ENCODE assay signal across 8 cellular contexts in the genomic region with DNA sequence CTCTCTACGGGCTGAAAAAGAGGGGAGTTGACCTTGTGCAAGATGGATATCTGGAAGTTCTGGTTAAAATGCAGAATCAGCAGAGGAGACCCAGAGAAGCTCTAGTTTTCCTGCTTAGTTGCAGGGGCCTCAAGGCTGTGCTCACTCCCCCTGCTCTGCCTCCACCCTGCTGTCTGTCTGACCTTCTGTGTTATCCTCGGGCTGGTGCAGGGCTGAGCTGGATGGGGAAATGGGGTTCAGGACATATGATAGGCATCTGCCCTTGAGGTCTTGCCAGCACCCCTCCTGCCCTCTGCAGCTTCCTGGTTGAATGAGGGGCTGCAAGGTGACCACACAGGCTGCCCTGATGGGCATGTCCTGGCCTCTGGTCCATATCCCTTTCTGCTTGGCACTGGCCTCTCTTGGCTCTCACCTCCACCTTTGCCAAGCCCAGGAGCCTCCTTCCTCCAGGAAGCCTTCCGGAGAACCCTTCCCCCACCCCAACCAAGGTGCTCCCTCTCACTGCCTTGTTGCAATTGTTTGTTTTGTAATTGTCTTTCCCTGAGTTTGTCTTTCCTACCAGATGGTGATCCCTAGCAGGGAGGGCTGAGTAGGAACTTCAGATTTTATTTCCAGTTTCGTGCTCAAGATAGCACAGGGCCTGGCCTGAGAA. TPM values are rescaled to one million over a fixed set of nuclear protein-coding genes. Genes with fewer than 3 reads are reported as not detected.
DNase-seq lines count a peak whose midpoint lies in the region; ATAC-seq, FAIRE-seq and TF ChIP-seq lines count a peak whose summit lies in the region.

No MANE protein-coding gene starts in this region.

- H3K27ac ChIP-seq in A549 = peak overlapping the region; percentile 89 to 98
- peak overlapping the region; percentile 36; the same call in 1 of the 2 replicates for H3K27ac ChIP-seq in IMR-90 (ENCODE audit: insufficient read depth, low read length)
- peak overlapping the region; percentile 85 to 87 for H3K27ac ChIP-seq in mucosa of rectum (ENCODE audit: low read depth in 2 of 2, low read length in 2 of 2)

- TF ChIP-seq POLR2A in A549 (IDR thresholded peaks at IDR 0.05; ENCODE audit: low read length) (no peak), IMR-90 (IDR thresholded peaks at IDR 0.05; ENCODE audit: low read depth, low read length) (no peak)

- DNase-seq in A549 (ENCODE audit: low read depth in 1 of 2, low spot score in 1 of 2) = no peak
- no peak for DNase-seq in IMR-90
- DNase-seq in cardiac fibroblast (ENCODE audit: low read depth in 2 of 2) = no peak
- DNase-seq in NCI-H146 treated with DMSO at 0.1 percent for 48 hours (lab: John Stamatoyannopoulos, UW; ENCODE audit: unreplicated experiment) = no peak
- DNase-seq in stimulated activated CD4-positive, alpha-beta T cell treated with anti-CD3 and anti-CD28 coated beads, Interleukin-12 subunit alpha, Interleukin-12 subunit beta, amount 100 ng/mL, for 4 hours = no peak
- no peak for DNase-seq in GM13976 (ENCODE audit: low spot score)

- TF ChIP-seq EP300 in A549 (IDR thresholded peaks at IDR 0.05) = no peak

- CTCF ChIA-PET in A549 (lab: Yijun Ruan, JAX) = interaction anchor here (0.6 to 3.0 kb wide), 10 partner anchors 9 to 263 kb away, joined by 3 to 7 read pairs (median 4); no protein-coding TSS in a partner anchor
- CTCF ChIA-PET in IMR-90 (lab: Yijun Ruan, JAX) = interaction anchor here (0.6 to 1.1 kb wide), 3 partner anchors 41 to 258 kb away, joined by 3 to 5 read pairs (median 4); no protein-coding TSS in a partner anchor

- peak overlapping the region; percentile 96; the same call in 1 of the 2 replicates for H3K23ac ChIP-seq in IMR-90 (ENCODE audit: low read depth, low read length)

- H2AK9ac ChIP-seq in IMR-90 (replicated peaks; ENCODE audit: low read depth, low read length, poor library complexity) = peak overlapping the region; percentile 86

- H2AFZ ChIP-seq in IMR-90 (replicated peaks; ENCODE audit: low read length, poor library complexity) = peak overlapping the region; percentile 97

- TF ChIP-seq RAD21 in A549 (conservative IDR thresholded peaks at IDR 0.05 in 1 of 2, IDR thresholded peaks at IDR 0.05 in 1 of 2) (no peak), IMR-90 (IDR thresholded peaks at IDR 0.05; ENCODE audit: low read length) (no peak)

- H3K9me3 ChIP-seq in A549 (no peaks in the 10 kb centered on the region), IMR-90 (ENCODE audit: control insufficient read depth, insufficient read depth, low read length) (no peaks in the 10 kb centered on the region), mucosa of rectum (ENCODE audit: control insufficient read depth in 2 of 2, low read length in 2 of 2) (no peaks in the 10 kb centered on the region)

- H2AK5ac ChIP-seq in IMR-90 (ENCODE audit: low read depth, low read length) = peak overlapping the region; percentile 54; the same call in 1 of the 2 replicates

- H3K27me3 ChIP-seq in IMR-90 (ENCODE audit: control insufficient read depth, insufficient read depth, low read length) (no peaks in the 10 kb centered on the region), mucosa of rectum (ENCODE audit: control insufficient read depth in 2 of 2, insufficient read depth in 2 of 2, low read length in 2 of 2) (no peaks in the 10 kb centered on the region)

- H2BK20ac ChIP-seq in IMR-90 (ENCODE audit: low read depth, low read length) = no peak overlapping the region

- no peak for FAIRE-seq in A549 (lab: Jason Lieb, UNC)

- H3K4ac ChIP-seq in IMR-90 (ENCODE audit: low read depth, low read length) = peak overlapping the region; percentile 77

- H2BK5ac ChIP-seq in IMR-90 (ENCODE audit: low read depth, low read length, poor library complexity, severe bottlenecking) = peak overlapping the region; percentile 4

- H3K36me3 ChIP-seq in IMR-90 (ENCODE audit: control insufficient read depth, insufficient read depth, low read length) = no peaks in the 10 kb centered on the region
- no peaks in the 10 kb centered on the region for H3K36me3 ChIP-seq in mucosa of rectum (ENCODE audit: control insufficient read depth in 2 of 2, insufficient read depth in 2 of 2, low read length in 2 of 2)

- ATAC-seq in A549 (peak; percentile 5 to 38; a peak in 4 of 6 replicates), IMR-90 (ENCODE audit: low read depth) (no peak), GM21528 (IDR thresholded peaks at IDR 0.05; ENCODE audit: low FRiP score, unreplicated experiment) (no peak)

- H4K91ac ChIP-seq in IMR-90 (ENCODE audit: insufficient read depth, low read depth, low read length) = no peak overlapping the region

- dilution Hi-C loops in IMR-90 (cut with HindIII; ENCODE audit: low sequenced_read_pairs, unreplicated experiment) = no loop called here

- intact Hi-C loops in IMR-90 (cut with micrococcal nuclease) = loop anchor here (5.0 kb wide), 1 partner anchor 125 kb away; no protein-coding TSS in a partner anchor

- peak overlapping the region; percentile 65 for H3K4me3 ChIP-seq in A549
- H3K4me3 ChIP-seq in IMR-90 (ENCODE audit: insufficient read depth, low read depth, low read length) = peak overlapping the region; percentile 56
- peak overlapping the region; percentile 55 to 64 for H3K4me3 ChIP-seq in cardiac fibroblast (replicated peaks in 1 of 2; ENCODE audit: low read depth in 2 of 2, low read length in 2 of 2)
- peak overlapping the region; percentile 79 for H3K4me3 ChIP-seq in mucosa of rectum (ENCODE audit: low read length in 2 of 2)

- no TSS peak for BruUV-seq in IMR-90 (replicated peaks; lab: Mats Ljungman, UMichigan)

- H4K20me1 ChIP-seq in IMR-90 (ENCODE audit: insufficient read depth, low read length) = no peaks in the 10 kb centered on the region; the same call in 1 of the 2 replicates

- no peak overlapping the region for H2BK15ac ChIP-seq in IMR-90 (ENCODE audit: low read depth, low read length)

- peak overlapping the region; percentile 26; the same call in 1 of the 2 replicates for H3K14ac ChIP-seq in IMR-90 (replicated peaks; ENCODE audit: low read depth, low read length)

- 50% methylated on average over 4 of the region's 4 CpGs for WGBS in A549 (ENCODE audit: missing lambda C conversion rate)
- WGBS in IMR-90 (ENCODE audit: extremely low coverage in 2 of 2, insufficient read length in 1 of 2), 2 experiments = no CpG with 5 or more reads among the region's 4 CpGs

- H3K9ac ChIP-seq in IMR-90 (ENCODE audit: low read depth, low read length) = peak overlapping the region; percentile 18; the same call in 1 of the 2 replicates
- peak overlapping the region; percentile 43 to 82 for H3K9ac ChIP-seq in mucosa of rectum (ENCODE audit: low read depth in 1 of 2, low read length in 2 of 2)

- peaks cover 11% of the 10 kb centered on the region for H3K9me1 ChIP-seq in IMR-90 (ENCODE audit: insufficient read depth, low read length)

- in situ Hi-C loops in IMR-90 (cut with MboI; ENCODE audit: low sequenced_read_pairs) (no loop called here), GM13976 (cut with MboI; ENCODE audit: low sequenced_read_pairs, unreplicated experiment) (no loop called here)

- peak overlapping the region; percentile 7; the same call in 1 of the 2 replicates for H3K56ac ChIP-seq in IMR-90 (ENCODE audit: extremely low read depth, insufficient read depth, low read length)

- peak overlapping the region; percentile 83 for H3K4me2 ChIP-seq in A549
- H3K4me2 ChIP-seq in IMR-90 (ENCODE audit: low read depth, low read length) = peak overlapping the region; percentile 89

- H3K4me1 ChIP-seq in A549 (peaks cover 25% of the 10 kb centered on the region), IMR-90 (ENCODE audit: control insufficient read depth, insufficient read depth, low read length) (peaks cover 19% of the 10 kb centered on the region), mucosa of rectum (ENCODE audit: control insufficient read depth in 2 of 2, insufficient read depth in 2 of 2, low read length in 2 of 2) (peaks cover 14 to 21% of the 10 kb centered on the region in 2 donors)

- no peak overlapping the region for H2BK120ac ChIP-seq in IMR-90 (ENCODE audit: low read depth, low read length)

- POLR2A ChIA-PET in A549 (lab: Yijun Ruan, JAX) = interaction anchor here (1.7 to 2.7 kb wide), 2 partner anchors 25 to 60 kb away, joined by 9 to 20 read pairs; a partner anchor contains a TSS
- POLR2A ChIA-PET in IMR-90 (lab: Charles Lee; ENCODE audit: unreplicated experiment) = interaction anchor here (1.1 kb wide), 1 partner anchor 25 kb away, joined by 4 read pairs; a partner anchor contains a TSS

- peak overlapping the region in 1 of 2 experiments; percentile 73; a peak in 1 of 4 replicates for H4K8ac ChIP-seq in IMR-90 (ENCODE audit: low read depth in 2 of 2, low read length in 2 of 2)

- peaks cover 19 to 32% of the 10 kb centered on the region in 2 experiments for H3K79me1 ChIP-seq in IMR-90 (ENCODE audit: low read depth in 1 of 2, low read length in 2 of 2)

- no peak for TF ChIP-seq CTCF in A549 (IDR thresholded peaks at IDR 0.05)
- no peak for TF ChIP-seq CTCF in IMR-90 (conservative IDR thresholded peaks at IDR 0.05; ENCODE audit: low read depth, low read length)
- no peak for TF ChIP-seq CTCF in cardiac fibroblast (IDR thresholded peaks at IDR 0.05; ENCODE audit: low read depth, low read length)
- TF ChIP-seq CTCF in GM13976 (IDR thresholded peaks at IDR 0.05; ENCODE audit: borderline replicate concordance, control extremely low read depth, extremely low read depth, insufficient read depth, missing control alignments) = no peak

- no peak overlapping the region for H3K18ac ChIP-seq in IMR-90 (ENCODE audit: low read depth, low read length)

- no peak overlapping the region for H4K5ac ChIP-seq in IMR-90 (ENCODE audit: low read depth, low read length)

RNA-seq across cellular contexts. Expression of a gene that starts 1.3 kb away (rescaled TPM):
- polyA plus RNA-seq in A549 (2011; rRNA removed) = 29.9 and 32.1 TPM in 2 replicates
- 8.3 and 11.4 TPM in 2 replicates for polyA plus RNA-seq in A549 (2012; cell fraction: cytosol; rRNA removed)
- polyA plus RNA-seq in A549 (2012; cell fraction: nucleus; rRNA removed) = 6.9 and 9.0 TPM in 2 replicates
- 8.4 to 9.5 TPM (median 9.0 TPM) in 3 replicates for polyA plus RNA-seq in A549 (2017; fragmentation: RNase III; extraction: RNeasy Plus Mini Kit Qiagen cat#74134 plus additional on column Dnase treatment)
- 28.3 and 35.3 TPM in 2 replicates for polyA minus RNA-seq in A549 (2011; rRNA and poly(A)+ RNA removed)
- 2.7 and 2.8 TPM in 2 replicates for total RNA-seq in IMR-90 (2012; rRNA removed)
- polyA plus RNA-seq in IMR-90 (2012; rRNA removed) = 3.7 and 4.9 TPM in 2 replicates
- polyA plus RNA-seq in IMR-90 (2012; cell fraction: cytosol; rRNA removed) = 3.1 and 3.8 TPM in 2 replicates
- 3.9 and 7.1 TPM in 2 replicates for polyA plus RNA-seq in IMR-90 (2012; cell fraction: nucleus; rRNA removed; ENCODE audit: low replicate concordance)

RNA-seq across cellular contexts. Expression of a gene that starts 24.8 kb away (rescaled TPM):
- 143 and 168 TPM in 2 replicates for polyA plus RNA-seq in A549 (2011; rRNA removed)
- 65.5 and 79.0 TPM in 2 replicates for polyA plus RNA-seq in A549 (2012; cell fraction: cytosol; rRNA removed)
- 17.6 and 34.1 TPM in 2 replicates for polyA plus RNA-seq in A549 (2012; cell fraction: nucleus; rRNA removed)
- polyA plus RNA-seq in A549 (2017; fragmentation: RNase III; extraction: RNeasy Plus Mini Kit Qiagen cat#74134 plus additional on column Dnase treatment) = 96.7 to 115 TPM (median 111 TPM) in 3 replicates
- 22.3 and 24.8 TPM in 2 replicates for polyA minus RNA-seq in A549 (2011; rRNA and poly(A)+ RNA removed)
- total RNA-seq in IMR-90 (2012; rRNA removed) = 52.0 and 80.3 TPM in 2 replicates
- 64.2 and 70.9 TPM in 2 replicates for polyA plus RNA-seq in IMR-90 (2012; rRNA removed)
- 50.4 and 105 TPM in 2 replicates for polyA plus RNA-seq in IMR-90 (2012; cell fraction: cytosol; rRNA removed)
- 11.9 and 40.1 TPM in 2 replicates for polyA plus RNA-seq in IMR-90 (2012; cell fraction: nucleus; rRNA removed; ENCODE audit: low replicate concordance)

RNA-seq across cellular contexts. Expression of a gene that starts 45.2 kb away (rescaled TPM):
- polyA plus RNA-seq in A549 (2011; rRNA removed) (not detected in 2 replicates), A549 (2017; fragmentation: RNase III; extraction: RNeasy Plus Mini Kit Qiagen cat#74134 plus additional on column Dnase treatment) (not detected in 3 replicates), IMR-90 (2012; rRNA removed) (not detected in 2 replicates)
- polyA plus RNA-seq in A549 (2012; cell fraction: cytosol; rRNA removed) = not detected in 2 replicates
- polyA plus RNA-seq in A549 (2012; cell fraction: nucleus; rRNA removed) = not detected in 2 replicates
- polyA minus RNA-seq in A549 (2011; rRNA and poly(A)+ RNA removed) = not detected in 2 replicates
- not detected in 2 replicates for total RNA-seq in IMR-90 (2012; rRNA removed)
- not detected in 2 replicates for polyA plus RNA-seq in IMR-90 (2012; cell fraction: cytosol; rRNA removed)
- not detected in 2 replicates for polyA plus RNA-seq in IMR-90 (2012; cell fraction: nucleus; rRNA removed; ENCODE audit: low replicate concordance)

Comparison
In these comparisons a context has a peak if more than half of its experiments do, and no peak if none do; other contexts are left out.
1. ATAC-seq: peak in A549 (2 of 2); none in IMR-90 (single experiment) and GM21528 (single experiment).
2. H3K27ac ChIP-seq: peak in every context shown above with its lines; median percentile 94 in A549; 86 in mucosa of rectum; 36 in IMR-90.
3. Peak in every context shown above with its lines, with median percentiles within 50 percentile points of each other: H3K4me3 ChIP-seq.